In genomic region chr1:64966158-64966963, GRCh38 we compare ENCODE assay signal across 8 cellular contexts. TPM values are rescaled to one million over a fixed set of nuclear protein-coding genes. Genes with fewer than 3 reads are reported as not detected.
DNase-seq lines count a peak whose midpoint lies in the region; ATAC-seq and TF ChIP-seq lines count a peak whose summit lies in the region.

TSS of gene JAK1 (minus strand) at chr1:64966549. CDS start at chr1:64886264, 80,285 bp downstream.

- no peaks in the 10 kb centered on the region for H3K9me3 Mint-ChIP-seq in activated CD8-positive, alpha-beta T cell treated with anti-CD3 and anti-CD28 coated beads for 36 hours

- H3K9me3 ChIP-seq in ectodermal cell (ENCODE audit: control insufficient read depth, low read length) (no peaks in the 10 kb centered on the region), lung (ENCODE audit: control insufficient read depth in 2 of 2, insufficient read depth in 1 of 2, low read length in 1 of 2) (no peaks in the 10 kb centered on the region)

- POLR2A ChIA-PET in activated CD8-positive, alpha-beta T cell treated with anti-CD3 and anti-CD28 coated beads for 36 hours (lab: Charles Lee): interaction anchor here (0.5 to 2.2 kb wide), 20 partner anchors 11 to 226 kb away, joined by 3 to 13 read pairs (median 4); partner anchors contain the start of gene AK4

- H3K27ac ChIP-seq in ectodermal cell (ENCODE audit: insufficient read depth, low read depth, low read length, poor library complexity, severe bottlenecking) (peak within 1 kb of the TSS; percentile 22), lung (ENCODE audit: low read depth in 1 of 2, low read length in 1 of 2) (peak within 1 kb of the TSS; percentile 98 to 99)

- H3K4me3 Mint-ChIP-seq in activated CD8-positive, alpha-beta T cell treated with anti-CD3 and anti-CD28 coated beads for 36 hours: peak within 1 kb of the TSS; percentile 86

- peaks cover 9% of the 10 kb centered on the region for H3K36me3 Mint-ChIP-seq in activated CD8-positive, alpha-beta T cell treated with anti-CD3 and anti-CD28 coated beads for 36 hours (ENCODE audit: low read depth)

- peaks cover 45% of the 10 kb centered on the region for H3K4me1 Mint-ChIP-seq in activated CD8-positive, alpha-beta T cell treated with anti-CD3 and anti-CD28 coated beads for 36 hours (ENCODE audit: low read depth)

- H3K4me1 ChIP-seq in ectodermal cell (ENCODE audit: control insufficient read depth, insufficient read depth, low read length) (no peaks in the 10 kb centered on the region), lung (ENCODE audit: control insufficient read depth in 2 of 2, insufficient read depth in 2 of 2, low read length in 2 of 2) (peaks cover 2 to 13% of the 10 kb centered on the region in 2 donors)

- intact Hi-C loops in activated CD8-positive, alpha-beta T cell treated with anti-CD3 and anti-CD28 coated beads for 36 hours (cut with micrococcal nuclease): loop anchor here (5.0 kb wide), 2 partner anchors 36 to 101 kb away; no protein-coding TSS in a partner anchor

- H3K36me3 ChIP-seq in ectodermal cell (ENCODE audit: control insufficient read depth, insufficient read depth, low read length) (no peaks in the 10 kb centered on the region), lung (ENCODE audit: control insufficient read depth in 2 of 2, insufficient read depth in 2 of 2, low read length in 2 of 2) (no peaks in the 10 kb centered on the region)

- peak within 1 kb of the TSS; percentile 75 for H3K4me3 ChIP-seq in ectodermal cell (ENCODE audit: insufficient read depth, low read depth, low read length)
- H3K4me3 ChIP-seq in lung: peak within 1 kb of the TSS; percentile 97

- peak; percentile 67 for ATAC-seq in GM19351 (IDR thresholded peaks at IDR 0.05; ENCODE audit: unreplicated experiment)
- peak; percentile 57 for ATAC-seq in HG03469 (IDR thresholded peaks at IDR 0.05; ENCODE audit: unreplicated experiment)
- peak; percentile 84 for ATAC-seq in activated CD8-positive, alpha-beta T cell treated with anti-CD3 and anti-CD28 coated beads for 36 hours
- peak; percentile 91 for ATAC-seq in lung (ENCODE audit: insufficient read depth, low FRiP score)

- DNase-seq in CD1c-positive myeloid dendritic cell (ENCODE audit: extremely low spot score) (peak; percentile 92), NCI-H748 treated with DMSO at 0.1 percent for 48 hours (lab: John Stamatoyannopoulos, UW) (peak; percentile 59), lung (ENCODE audit: low spot score) (peak; percentile 84)
- peak; percentile 88 for DNase-seq in activated CD8-positive, alpha-beta T cell treated with anti-CD3 and anti-CD28 coated beads for 36 hours
- peak; percentile 72 to 85 (median 83) for DNase-seq in stimulated activated CD4-positive, alpha-beta T cell treated with anti-CD3 and anti-CD28 coated beads, TNF-alpha, amount 100 ng/mL, for 24 hours (ENCODE audit: low read depth in 3 of 3)

- H3K27me3 ChIP-seq in ectodermal cell (ENCODE audit: control insufficient read depth, insufficient read depth, low read length, poor library complexity, severe bottlenecking) (peaks cover 34% of the 10 kb centered on the region), lung (ENCODE audit: control insufficient read depth, insufficient read depth) (no peaks in the 10 kb centered on the region)

- H3K27me3 Mint-ChIP-seq in activated CD8-positive, alpha-beta T cell treated with anti-CD3 and anti-CD28 coated beads for 36 hours: no peaks in the 10 kb centered on the region

- TF ChIP-seq CTCF in activated CD8-positive, alpha-beta T cell treated with anti-CD3 and anti-CD28 coated beads for 36 hours (IDR thresholded peaks at IDR 0.05): no peak
- TF ChIP-seq CTCF in lung (IDR thresholded peaks at IDR 0.05; ENCODE audit: control extremely low read depth, extremely low read depth): no peak

- H3K27ac Mint-ChIP-seq in activated CD8-positive, alpha-beta T cell treated with anti-CD3 and anti-CD28 coated beads for 36 hours: peak within 1 kb of the TSS; percentile 94

- WGBS in ectodermal cell, 2 experiments: 0% methylated on average over 100 of the region's 100 CpGs
- WGBS in lung, 2 donors: 0% methylated on average over 68 to 100 of the region's 100 CpGs

- CTCF ChIA-PET in activated CD8-positive, alpha-beta T cell treated with anti-CD3 and anti-CD28 coated beads for 36 hours (lab: Charles Lee): interaction anchor here (1.3 to 1.6 kb wide), 3 partner anchors 33 to 109 kb away, joined by 3 to 4 read pairs (median 3); no protein-coding TSS in a partner anchor

RNA-seq across cellular contexts. Expression of gene JAK1, which starts in this region (rescaled TPM):
- 100 to 1,000 TPM in 1 of 2 experiments, 10 to 100 TPM in 1; 96.3 to 108 TPM for total RNA-seq in activated CD8-positive, alpha-beta T cell treated with anti-CD3 and anti-CD28 coated beads for 36 hours
- polyA plus RNA-seq in ectodermal cell (2013, experiment 1 of 4): 9.0 TPM
- 7.9 TPM for polyA plus RNA-seq in ectodermal cell (2013, experiment 2 of 4)
- 8.6 TPM for polyA plus RNA-seq in ectodermal cell (2013, experiment 3 of 4)
- 8.7 TPM for polyA plus RNA-seq in ectodermal cell (2013, experiment 4 of 4)
- total RNA-seq in lung: 100 to 1,000 TPM; 145 to 162 TPM
- polyA plus RNA-seq in lung: 10 to 100 TPM; 26.7 to 87.1 TPM

Comparison
In these comparisons a context has a peak if more than half of its experiments do, and no peak if none do; other contexts are left out.
1. Peak in every context shown above with its lines: DNase-seq, ATAC-seq, H3K4me3 ChIP-seq and H3K27ac ChIP-seq.